In genomic region chr1:16777821-16778220, GRCh38 we compare ENCODE assay signal across 1 cellular context.
A peak's percentile ranks its signal among the peaks of the same experiment; 100 is the strongest.
TF ChIP-seq lines count a peak whose summit lies in the region.

No MANE protein-coding gene starts in this region.

TF ChIP-seq in K562, 482 proteins besides CTCF, POLR2A, EP300 and RAD21:
- peak; percentile 32; the same call in 1 of the 2 replicates for TF ChIP-seq NFIC (IDR thresholded peaks at IDR 0.05)
TF ChIP-seq in K562: peak in this region for 1; not testable (repeated sequence) for 481.
